23 cellular contexts compared by ENCODE assay signal in the genomic region with DNA sequence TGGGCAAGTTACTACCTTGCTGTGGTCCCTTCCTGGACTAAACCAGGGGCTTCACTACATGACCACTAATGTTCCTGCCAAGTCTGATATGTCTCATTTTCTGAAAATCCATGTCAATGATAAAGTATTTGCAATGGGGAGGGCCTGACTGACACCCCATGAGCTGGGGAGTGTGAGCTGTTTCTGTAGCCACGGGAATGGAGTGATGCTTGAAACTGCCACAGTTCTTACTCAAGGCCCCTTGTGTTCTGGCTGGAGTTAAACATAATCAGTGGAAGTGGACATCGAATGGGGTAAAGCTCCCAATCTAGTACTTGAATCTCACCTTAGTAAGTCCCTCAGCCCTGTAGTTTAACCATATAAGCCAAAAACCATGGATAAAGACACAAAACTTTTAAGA.
DNase-seq lines count a peak whose midpoint lies in the region; ATAC-seq and TF ChIP-seq lines count a peak whose summit lies in the region.
"Had no signal": no experiment of that assay in that cellular context is flagged by ENCODE, and none has a peak within 500 bp of the region (broad histone marks: within the 10 kb centered on the region; RNA-seq: fewer than 3 reads in every experiment).

No MANE protein-coding gene starts in this region.

- H3K27me3 ChIP-seq in left ventricle myocardium inferior (ENCODE audit: low read depth) (no peaks in the 10 kb centered on the region), ascending aorta (no peaks in the 10 kb centered on the region), sigmoid colon (no peaks in the 10 kb centered on the region)
- H3K27me3 ChIP-seq: BLaER1 treated with 17β-estradiol and CSF1 and Interleukin-3, amounts not matched to agents 10 nM and 100 nM; SJSA1 had no signal

- no peak for DNase-seq in left ventricle myocardium inferior
- DNase-seq in Right ventricle myocardium superior: no peak
- peak in 1 of 2 donors; percentile 50 for DNase-seq in ascending aorta (ENCODE audit: low spot score in 2 of 2)
- no peak for DNase-seq in sigmoid colon
- no peak for DNase-seq in cortex of kidney (lab: John Stamatoyannopoulos, UW)
- no peak for DNase-seq in GM19238 (ENCODE audit: insufficient read length, low spot score)
- DNase-seq: 8988T; CD8-positive, alpha-beta T cell; DND-41; H7; HFFc6; MM.1S; NCI-H1048; NCI-H1417 treated with DMSO at 0.1 percent for 48 hours; NCI-H187; NCI-H446; NCI-H526; OCI-M1 had no signal

- no peaks in the 10 kb centered on the region for H3K9me3 ChIP-seq in left ventricle myocardium inferior (replicated peaks)
- H3K9me3 ChIP-seq in ascending aorta: no peaks in the 10 kb centered on the region
- no peaks in the 10 kb centered on the region for H3K9me3 ChIP-seq in sigmoid colon
- H3K9me3 ChIP-seq: BLaER1 treated with 17β-estradiol and CSF1 and Interleukin-3, amounts not matched to agents 10 nM and 100 nM; SJSA1 had no signal

- TF ChIP-seq POLR2A in sigmoid colon (IDR thresholded peaks at IDR 0.05): no peak

- no peak for ATAC-seq in Right ventricle myocardium superior (ENCODE audit: poor library complexity)
- no peak for ATAC-seq in HG03457 (IDR thresholded peaks at IDR 0.05; ENCODE audit: unreplicated experiment)
- no peak for ATAC-seq in GM21737 (IDR thresholded peaks at IDR 0.05; ENCODE audit: unreplicated experiment)
- ATAC-seq: CD8-positive, alpha-beta T cell; K562 had no signal

- H3K27ac ChIP-seq in left ventricle myocardium inferior (replicated peaks): peak overlapping the region; percentile 63
- H3K27ac ChIP-seq in ascending aorta: peak overlapping the region; percentile 71 to 73
- H3K27ac ChIP-seq in sigmoid colon: peak overlapping the region in 3 of 4 donors; percentile 35 to 60 (median 37)
- H3K27ac ChIP-seq: BLaER1 treated with 17β-estradiol and CSF1 and Interleukin-3, amounts not matched to agents 10 nM and 100 nM; SJSA1 had no signal

- H3K4me3 ChIP-seq in left ventricle myocardium inferior: no peak overlapping the region
- H3K4me3 ChIP-seq in ascending aorta: no peak overlapping the region
- no peak overlapping the region for H3K4me3 ChIP-seq in sigmoid colon
- H3K4me3 ChIP-seq: BLaER1 treated with 17β-estradiol and CSF1 and Interleukin-3, amounts not matched to agents 10 nM and 100 nM; K562; SJSA1 had no signal

- H3K4me1 ChIP-seq in left ventricle myocardium inferior (peaks cover 83% of the 10 kb centered on the region), ascending aorta (peaks cover 4 to 36% of the 10 kb centered on the region in 2 donors), sigmoid colon (peaks cover 0 to 65% (median 40%) of the 10 kb centered on the region in 4 donors)

- 86 to 91% methylated on average over 2 of the region's 2 CpGs for WGBS in sigmoid colon, 2 donors

- no peak for TF ChIP-seq CTCF in left ventricle myocardium inferior (IDR thresholded peaks at IDR 0.05; ENCODE audit: borderline replicate concordance)
- TF ChIP-seq CTCF in ascending aorta (IDR thresholded peaks at IDR 0.05): no peak
- no peak for TF ChIP-seq CTCF in sigmoid colon (IDR thresholded peaks at IDR 0.05)

- intact Hi-C loops in left ventricle myocardium inferior (cut with micrococcal nuclease) (no loop called here), Right ventricle myocardium superior (cut with DNase I) (no loop called here), ascending aorta (cut with DNase I) (no loop called here), sigmoid colon (cut with DNase I) (no loop called here)

- H3K36me3 ChIP-seq in left ventricle myocardium inferior (peaks cover 99% of the 10 kb centered on the region), ascending aorta (peaks cover 84 to 97% of the 10 kb centered on the region in 2 donors), sigmoid colon (peaks cover 41 to 100% (median 77%) of the 10 kb centered on the region in 4 donors)
- H3K36me3 ChIP-seq: SJSA1 had no signal

- no peak for TF ChIP-seq EP300 in sigmoid colon (IDR thresholded peaks at IDR 0.05)
